Comparison of ENCODE assay signal across 1 cellular context in the genomic region with DNA sequence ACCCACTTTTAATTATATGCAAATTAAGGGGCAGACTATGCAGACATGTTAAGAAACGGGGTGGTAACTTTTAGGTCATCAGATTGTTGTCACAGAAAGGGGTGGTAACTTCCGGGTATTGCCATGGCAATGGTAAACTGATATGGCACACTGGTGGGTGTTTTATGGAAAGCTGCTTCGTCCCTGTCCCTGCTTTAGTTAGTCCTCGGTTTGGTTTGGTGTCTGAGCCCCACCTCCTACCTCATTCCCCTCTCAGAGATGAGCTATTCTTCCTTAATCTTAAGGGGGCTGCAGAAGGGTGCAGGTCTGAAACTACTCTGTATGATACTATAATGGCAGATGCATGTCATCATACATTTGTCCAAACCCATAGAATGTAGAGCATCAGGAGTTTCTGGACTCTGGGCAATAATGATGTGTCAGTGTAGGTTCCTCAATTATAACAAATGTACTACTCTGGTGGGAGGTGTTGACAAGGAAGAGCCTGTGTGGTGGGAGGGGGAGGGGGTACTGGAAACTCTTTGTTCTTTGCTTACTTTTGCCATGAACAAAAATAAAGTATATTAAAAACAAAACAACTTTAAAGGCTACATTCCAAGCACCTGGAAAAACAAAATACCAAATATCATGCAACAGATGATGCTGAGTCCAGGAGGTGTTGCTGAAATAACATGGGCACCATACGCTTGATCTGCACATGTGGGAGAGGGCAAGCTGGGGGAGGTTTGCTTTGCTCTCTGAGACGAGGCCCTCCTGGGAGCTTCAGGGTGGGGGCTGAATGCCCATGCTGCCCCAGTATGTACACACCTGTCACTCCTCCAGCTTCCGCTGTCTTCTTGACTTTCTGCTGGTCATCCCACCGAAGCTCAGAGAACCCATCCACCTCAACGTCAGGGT.
TF ChIP-seq lines count a peak whose summit lies in the region.

No MANE protein-coding gene starts in this region.

TF ChIP-seq in GM23338, 12 proteins besides CTCF, POLR2A, EP300 and RAD21 (continued from another document):
- TF ChIP-seq, protein P1, sequence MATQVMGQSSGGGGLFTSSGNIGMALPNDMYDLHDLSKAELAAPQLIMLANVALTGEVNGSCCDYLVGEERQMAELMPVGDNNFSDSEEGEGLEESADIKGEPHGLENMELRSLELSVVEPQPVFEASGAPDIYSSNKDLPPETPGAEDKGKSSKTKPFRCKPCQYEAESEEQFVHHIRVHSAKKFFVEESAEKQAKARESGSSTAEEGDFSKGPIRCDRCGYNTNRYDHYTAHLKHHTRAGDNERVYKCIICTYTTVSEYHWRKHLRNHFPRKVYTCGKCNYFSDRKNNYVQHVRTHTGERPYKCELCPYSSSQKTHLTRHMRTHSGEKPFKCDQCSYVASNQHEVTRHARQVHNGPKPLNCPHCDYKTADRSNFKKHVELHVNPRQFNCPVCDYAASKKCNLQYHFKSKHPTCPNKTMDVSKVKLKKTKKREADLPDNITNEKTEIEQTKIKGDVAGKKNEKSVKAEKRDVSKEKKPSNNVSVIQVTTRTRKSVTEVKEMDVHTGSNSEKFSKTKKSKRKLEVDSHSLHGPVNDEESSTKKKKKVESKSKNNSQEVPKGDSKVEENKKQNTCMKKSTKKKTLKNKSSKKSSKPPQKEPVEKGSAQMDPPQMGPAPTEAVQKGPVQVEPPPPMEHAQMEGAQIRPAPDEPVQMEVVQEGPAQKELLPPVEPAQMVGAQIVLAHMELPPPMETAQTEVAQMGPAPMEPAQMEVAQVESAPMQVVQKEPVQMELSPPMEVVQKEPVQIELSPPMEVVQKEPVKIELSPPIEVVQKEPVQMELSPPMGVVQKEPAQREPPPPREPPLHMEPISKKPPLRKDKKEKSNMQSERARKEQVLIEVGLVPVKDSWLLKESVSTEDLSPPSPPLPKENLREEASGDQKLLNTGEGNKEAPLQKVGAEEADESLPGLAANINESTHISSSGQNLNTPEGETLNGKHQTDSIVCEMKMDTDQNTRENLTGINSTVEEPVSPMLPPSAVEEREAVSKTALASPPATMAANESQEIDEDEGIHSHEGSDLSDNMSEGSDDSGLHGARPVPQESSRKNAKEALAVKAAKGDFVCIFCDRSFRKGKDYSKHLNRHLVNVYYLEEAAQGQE (IDR thresholded peaks at IDR 0.05; ENCODE audit: unreplicated experiment), result no peak
TF ChIP-seq in GM23338: peak in this region for 0.
